26 cellular contexts compared by ENCODE assay signal in the genomic region with DNA sequence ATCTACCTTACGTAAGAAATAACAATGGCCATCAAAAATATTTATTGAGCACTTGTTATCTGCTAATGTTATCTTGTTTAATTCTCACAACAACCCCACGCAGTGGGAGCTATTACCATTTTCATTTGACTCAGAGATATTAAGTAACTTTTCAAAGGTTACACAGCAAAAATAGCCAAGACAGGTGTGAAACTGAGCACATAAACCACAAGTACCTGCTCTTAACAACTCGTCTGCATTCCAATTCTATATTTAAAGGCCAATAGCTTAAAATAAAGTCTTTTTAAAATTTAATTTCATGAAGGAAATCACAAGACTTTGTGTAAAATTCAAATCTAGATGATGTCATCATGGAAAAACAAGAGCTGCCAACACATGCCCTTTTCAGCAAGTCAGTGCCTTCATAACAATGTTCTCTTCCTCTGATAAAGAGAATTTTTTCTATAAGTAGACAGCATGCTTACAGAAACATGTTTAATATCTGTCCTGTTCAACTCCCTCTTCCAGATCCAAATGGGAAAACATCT.
"Had no signal": no experiment of that assay in that cellular context is flagged by ENCODE, and none has a peak within 500 bp of the region (broad histone marks: within the 10 kb centered on the region; RNA-seq: fewer than 3 reads in every experiment).

No MANE protein-coding gene starts in this region.

- H3K27ac ChIP-seq: epithelial cell of prostate, esophagus squamous epithelium, gastrocnemius medialis, heart right ventricle, left lung, lower lobe of right lung had no signal

- ATAC-seq: effector memory CD8-positive, alpha-beta T cell; esophagus mucosa; gastrocnemius medialis; heart right ventricle; left cardiac atrium; left lung; left ventricle myocardium superior; lower lobe of right lung; naive thymus-derived CD4-positive, alpha-beta T cell had no signal

- DNase-seq: cortex of kidney; effector CD8-positive, alpha-beta T cell; effector memory CD8-positive, alpha-beta T cell; endodermal cell; erythroblast; esophagus squamous epithelium; foreskin fibroblast; foreskin melanocyte; gastrocnemius medialis; glutamatergic neuron; head of caudate nucleus; heart right ventricle; hippocampal formation; left cardiac atrium; left lung; left ventricle myocardium superior; lower lobe of right lung; mammary epithelial cell; mesendoderm; midbrain; naive thymus-derived CD4-positive, alpha-beta T cell had no signal

- H3K9me3 ChIP-seq: esophagus squamous epithelium, gastrocnemius medialis, left lung, lower lobe of right lung had no signal

- H3K4me3 ChIP-seq: esophagus squamous epithelium, gastrocnemius medialis, heart right ventricle, left lung, lower lobe of right lung had no signal

- H3K27me3 ChIP-seq: esophagus squamous epithelium, gastrocnemius medialis, heart right ventricle, left lung had no signal

- H3K36me3 ChIP-seq: esophagus squamous epithelium, gastrocnemius medialis, heart right ventricle, left lung, lower lobe of right lung had no signal

- FAIRE-seq: endometrium, islet of Langerhans, keratinocyte had no signal

- H3K4me1 ChIP-seq: gastrocnemius medialis, heart right ventricle, left lung, lower lobe of right lung had no signal
